In the genomic region with DNA sequence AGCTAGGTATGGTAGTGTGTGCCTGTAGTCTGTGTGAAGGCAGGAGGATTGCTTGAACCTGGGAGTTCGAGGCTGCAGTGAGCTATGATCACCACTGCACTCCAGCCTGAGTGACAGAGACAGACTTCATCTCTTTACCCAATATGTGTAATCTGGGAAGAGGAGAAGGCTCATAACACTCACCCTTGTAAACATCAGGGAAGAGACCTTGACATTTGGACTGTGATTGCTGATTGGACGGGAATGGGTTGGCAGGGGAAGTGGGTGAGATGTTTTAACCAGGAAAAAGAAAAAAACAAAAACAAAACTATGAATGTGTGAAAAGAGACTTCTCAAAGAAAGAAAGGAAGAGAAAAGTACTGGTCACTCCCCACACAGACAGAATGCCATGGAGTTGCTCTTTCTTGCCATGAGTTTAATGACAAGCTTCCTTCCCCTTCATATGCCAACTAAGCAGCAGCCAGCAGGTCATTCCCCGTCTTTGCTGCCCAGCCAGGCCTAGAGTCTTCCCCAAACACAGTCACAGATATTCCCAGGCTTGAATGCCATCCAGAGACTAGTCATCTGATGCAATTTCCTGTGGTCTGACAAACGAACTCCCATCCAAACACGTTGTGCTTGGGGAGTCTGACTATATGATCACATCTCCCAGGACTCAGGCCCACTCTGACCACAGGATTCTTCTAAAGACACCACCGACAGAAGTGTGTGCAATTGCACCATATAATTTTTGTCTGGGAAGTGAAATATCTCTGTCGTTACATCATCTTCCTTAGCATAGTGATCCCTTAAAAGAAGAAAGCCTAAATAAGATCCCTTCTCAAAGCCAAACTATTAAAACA, we compare ENCODE assay signal across 8 cellular contexts. TPM values are rescaled to one million over a fixed set of nuclear protein-coding genes. Genes with fewer than 3 reads are reported as not detected.
A peak's percentile ranks its signal among the peaks of the same experiment; 100 is the strongest.
DNase-seq lines count a peak whose midpoint lies in the region; ATAC-seq and TF ChIP-seq lines count a peak whose summit lies in the region.

No MANE protein-coding gene starts in this region.

- intact Hi-C loops in right lobe of liver (cut with DNase I): no loop called here

- no peaks in the 10 kb centered on the region for H3K36me3 ChIP-seq in right lobe of liver
- H3K36me3 ChIP-seq in thoracic aorta: no peaks in the 10 kb centered on the region

- TF ChIP-seq CTCF in right lobe of liver (IDR thresholded peaks at IDR 0.05): peak in 2 of 4 donors; percentile 7 to 32
- no peak for TF ChIP-seq CTCF in thoracic aorta (IDR thresholded peaks at IDR 0.05)

- H3K27me3 Mint-ChIP-seq in central memory CD8-positive, alpha-beta T cell: no peaks in the 10 kb centered on the region

- H3K27me3 ChIP-seq in right lobe of liver: no peaks in the 10 kb centered on the region
- no peaks in the 10 kb centered on the region for H3K27me3 ChIP-seq in thoracic aorta (replicated peaks; ENCODE audit: insufficient read depth)

- peak overlapping the region; percentile 68 for H3K27ac Mint-ChIP-seq in central memory CD8-positive, alpha-beta T cell (ENCODE audit: low read depth)

- 9% methylated on average over 7 of the region's 7 CpGs for WGBS in right lobe of liver (ENCODE audit: insufficient coverage, low coverage, low lambda C conversion rate, missing lambda C conversion rate)

- H3K4me3 ChIP-seq in right lobe of liver (no peak overlapping the region), thoracic aorta (no peak overlapping the region)

- TF ChIP-seq POLR2A in right lobe of liver (IDR thresholded peaks at IDR 0.05): peak; percentile 83

- H3K9me3 Mint-ChIP-seq in central memory CD8-positive, alpha-beta T cell: no peaks in the 10 kb centered on the region

- H3K27ac ChIP-seq in right lobe of liver: peak overlapping the region; percentile 83 to 89 (median 88)
- peak overlapping the region; percentile 75 to 83 for H3K27ac ChIP-seq in thoracic aorta

- H3K9me3 ChIP-seq in right lobe of liver (no peaks in the 10 kb centered on the region), thoracic aorta (no peaks in the 10 kb centered on the region)

- DNase-seq in CD1c-positive myeloid dendritic cell (ENCODE audit: extremely low spot score): peak; percentile 71
- peak; percentile 44 for DNase-seq in NOMO-1 treated with DMSO at 0.1 percent for 48 hours (lab: John Stamatoyannopoulos, UW; ENCODE audit: unreplicated experiment)
- no peak for DNase-seq in central memory CD8-positive, alpha-beta T cell (ENCODE audit: low spot score in 2 of 2)
- peak; percentile 63 to 72 (median 70) for DNase-seq in right lobe of liver
- peak; percentile 15 for DNase-seq in thoracic aorta (ENCODE audit: low spot score)
- DNase-seq in OCI-M2 (lab: John Stamatoyannopoulos, UW; ENCODE audit: unreplicated experiment): no peak
- DNase-seq in DMS153 (lab: John Stamatoyannopoulos, UW): no peak
- no peak for DNase-seq in stimulated activated CD4-positive, alpha-beta T cell treated with anti-CD3 and anti-CD28 coated beads, Interleukin-2, amount 100 ng/mL, for 24 hours

- H3K4me1 Mint-ChIP-seq in central memory CD8-positive, alpha-beta T cell: peaks cover 28% of the 10 kb centered on the region

- peak overlapping the region; percentile 19 for H3K4me3 Mint-ChIP-seq in central memory CD8-positive, alpha-beta T cell

- H3K4me1 ChIP-seq in right lobe of liver (peaks cover 0 to 43% (median 14%) of the 10 kb centered on the region in 4 donors), thoracic aorta (ENCODE audit: control insufficient read depth in 1 of 2, low read depth in 2 of 2) (peaks cover 6 to 41% of the 10 kb centered on the region in 2 donors)

- ATAC-seq in central memory CD8-positive, alpha-beta T cell (replicated peaks; ENCODE audit: extremely low read depth, poor library complexity, severe bottlenecking): no peak
- peak; percentile 69 to 80 (median 74) for ATAC-seq in right lobe of liver
- peak; percentile 29 for ATAC-seq in thoracic aorta (ENCODE audit: insufficient number of reproducible peaks, low FRiP score, low read depth)

- peaks cover 6% of the 10 kb centered on the region for H3K36me3 Mint-ChIP-seq in central memory CD8-positive, alpha-beta T cell (ENCODE audit: insufficient read depth)

RNA-seq across cellular contexts. Expression of a gene that starts 3.6 kb away (rescaled TPM):
- total RNA-seq in right lobe of liver (10 to 100 TPM; 15.9 to 76.8 (median 42.7) TPM), thoracic aorta (10 to 100 TPM; 36.8 to 45.8 TPM)

RNA-seq across cellular contexts. Expression of a gene that starts 23.7 kb away (rescaled TPM):
- 1 to 10 TPM in 1 of 6 experiments, under 1 TPM in 4, not detected in 1; 0.33 to 1.2 (median 0.49) TPM for total RNA-seq in right lobe of liver
- total RNA-seq in thoracic aorta: under 1 TPM in 1 of 2 donors, not detected in 1; 0.49 TPM

RNA-seq across cellular contexts. Expression of a gene that starts 39.1 kb away (rescaled TPM):
- total RNA-seq in right lobe of liver (100 to 1,000 TPM; 142 to 383 (median 264) TPM), thoracic aorta (not detected)

Comparison
In these comparisons a context has a peak if more than half of its experiments do, and no peak if none do; other contexts are left out.
1. DNase-seq: peak in CD1c-positive myeloid dendritic cell (single experiment), NOMO-1 treated with DMSO at 0.1 percent for 48 hours (single experiment), right lobe of liver (3 of 3) and thoracic aorta (single experiment); none in central memory CD8-positive, alpha-beta T cell (0 of 2), OCI-M2 (single experiment), DMS153 (single experiment) and stimulated activated CD4-positive, alpha-beta T cell treated with anti-CD3 and anti-CD28 coated beads, Interleukin-2, amount 100 ng/mL, for 24 hours (0 of 2).
2. RNA of a gene that starts 39.1 kb away (total RNA-seq): 142 to 383 TPM in right lobe of liver; not detected in thoracic aorta; every median in the first group is over 100 times any median in the second.